Comparison of ENCODE assay signal across 1 cellular context in genomic region chr9:36575411-36575882, GRCh38.
TF ChIP-seq lines count a peak whose summit lies in the region.

No MANE protein-coding gene starts in this region.

TF ChIP-seq in HEK293, 187 proteins besides CTCF, POLR2A, EP300 and RAD21 (continued from another document and continues in another):
- TF ChIP-seq ZNF280C (tag by site-specific recombination; IDR thresholded peaks at IDR 0.05) (no peak), ZSCAN5A (tag by site-specific recombination; IDR thresholded peaks at IDR 0.05) (no peak), YY2 (tag by site-specific recombination; IDR thresholded peaks at IDR 0.05) (no peak), ZBTB20 (tag by site-specific recombination; IDR thresholded peaks at IDR 0.05) (no peak), YY1 (tag by site-specific recombination; IDR thresholded peaks at IDR 0.05) (no peak), ZFP69B (tag by site-specific recombination; IDR thresholded peaks at IDR 0.05) (no peak), SP3 (tag by site-specific recombination; IDR thresholded peaks at IDR 0.05) (no peak), ZBTB17 (tag by site-specific recombination; IDR thresholded peaks at IDR 0.05) (no peak), ZFP3 (tag by site-specific recombination; IDR thresholded peaks at IDR 0.05; ENCODE audit: low read depth) (no peak), ZFHX2 (tag by site-specific recombination; conservative IDR thresholded peaks at IDR 0.05) (no peak), HOXA7 (CRISPR knock-in tag; IDR thresholded peaks at IDR 0.05; ENCODE audit: borderline replicate concordance) (no peak), REPIN1 (tag by site-specific recombination; IDR thresholded peaks at IDR 0.05; ENCODE audit: low read depth) (no peak), ZNF391 (tag by site-specific recombination; IDR thresholded peaks at IDR 0.05; ENCODE audit: borderline replicate concordance, low read depth) (no peak), BCL11B (tag by site-specific recombination; IDR thresholded peaks at IDR 0.05; ENCODE audit: low read depth) (no peak), SCRT1 (tag by site-specific recombination; IDR thresholded peaks at IDR 0.05; ENCODE audit: borderline replicate concordance) (no peak), MEIS1 (CRISPR knock-in tag; IDR thresholded peaks at IDR 0.05; ENCODE audit: borderline replicate concordance) (peak; percentile 78; the same call in 1 of the 2 replicates), IKZF3 (tag by site-specific recombination; IDR thresholded peaks at IDR 0.05) (peak; percentile 67), ZNF549 (tag by site-specific recombination; IDR thresholded peaks at IDR 0.05) (no peak), ZNF704 (tag by site-specific recombination; IDR thresholded peaks at IDR 0.05) (no peak), ZNF302 (tag by site-specific recombination; IDR thresholded peaks at IDR 0.05; ENCODE audit: low read depth) (no peak), GLIS2 (tag by site-specific recombination; IDR thresholded peaks at IDR 0.05) (no peak), ZNF654 (tag by site-specific recombination; IDR thresholded peaks at IDR 0.05; ENCODE audit: low read depth) (no peak), ZBTB8A (tag by site-specific recombination; IDR thresholded peaks at IDR 0.05) (no peak), ZNF626 (tag by site-specific recombination; IDR thresholded peaks at IDR 0.05) (no peak), ZNF280D (tag by site-specific recombination; IDR thresholded peaks at IDR 0.05) (no peak), ZNF555 (tag by site-specific recombination; conservative IDR thresholded peaks at IDR 0.05) (no peak), ZNF292 (tag by site-specific recombination; IDR thresholded peaks at IDR 0.05; ENCODE audit: borderline replicate concordance, low read depth) (no peak), ZNF404 (tag by site-specific recombination; IDR thresholded peaks at IDR 0.05) (no peak), ZSCAN30 (tag by site-specific recombination; IDR thresholded peaks at IDR 0.05) (peak; percentile 93), ZNF837 (tag by site-specific recombination; IDR thresholded peaks at IDR 0.05) (no peak), ZNF175 (tag by site-specific recombination; IDR thresholded peaks at IDR 0.05) (no peak), TSHZ1 (tag by site-specific recombination; IDR thresholded peaks at IDR 0.05; ENCODE audit: borderline replicate concordance) (no peak), ZNF639 (tag by site-specific recombination; IDR thresholded peaks at IDR 0.05) (no peak), SALL2 (tag by site-specific recombination; IDR thresholded peaks at IDR 0.05; ENCODE audit: borderline replicate concordance) (no peak), OVOL3 (tag by site-specific recombination; IDR thresholded peaks at IDR 0.05) (no peak), ZNF350 (tag by site-specific recombination; IDR thresholded peaks at IDR 0.05) (no peak), MYNN (tag by site-specific recombination; IDR thresholded peaks at IDR 0.05; ENCODE audit: borderline replicate concordance) (no peak), ZNF558 (tag by site-specific recombination; IDR thresholded peaks at IDR 0.05) (no peak), SETDB1 (IDR thresholded peaks at IDR 0.05; ENCODE audit: insufficient read length, low read length) (no peak), ZSCAN16 (tag by site-specific recombination; IDR thresholded peaks at IDR 0.05) (no peak), ZNF776 (tag by site-specific recombination; IDR thresholded peaks at IDR 0.05; ENCODE audit: borderline replicate concordance) (no peak), ZNF23 (tag by site-specific recombination; IDR thresholded peaks at IDR 0.05; ENCODE audit: borderline replicate concordance) (no peak), ZNF416 (tag by site-specific recombination; IDR thresholded peaks at IDR 0.05) (no peak), GLIS1 (tag by site-specific recombination; IDR thresholded peaks at IDR 0.05) (no peak), ZNF560 (tag by site-specific recombination; IDR thresholded peaks at IDR 0.05; ENCODE audit: borderline replicate concordance) (no peak), KLF9 (tag by site-specific recombination; IDR thresholded peaks at IDR 0.05; ENCODE audit: low read depth) (no peak), ZNF623 (tag by site-specific recombination; IDR thresholded peaks at IDR 0.05) (no peak), ZNF548 (tag by site-specific recombination; IDR thresholded peaks at IDR 0.05) (no peak), ZNF132 (tag by site-specific recombination; IDR thresholded peaks at IDR 0.05; ENCODE audit: borderline replicate concordance) (no peak), ZNF747 (tag by site-specific recombination; IDR thresholded peaks at IDR 0.05) (no peak), ZFP41 (tag by site-specific recombination; IDR thresholded peaks at IDR 0.05; ENCODE audit: borderline replicate concordance) (no peak), KLF7 (tag by site-specific recombination; IDR thresholded peaks at IDR 0.05; ENCODE audit: borderline replicate concordance) (no peak; the same call in 1 of the 2 replicates), ZNF561 (tag by site-specific recombination; IDR thresholded peaks at IDR 0.05; ENCODE audit: borderline replicate concordance) (no peak), ZNF239 (tag by site-specific recombination; IDR thresholded peaks at IDR 0.05) (no peak), ZNF792 (tag by site-specific recombination; IDR thresholded peaks at IDR 0.05) (no peak), ZNF133 (tag by site-specific recombination; IDR thresholded peaks at IDR 0.05) (no peak), TCF7L2 (IDR thresholded peaks at IDR 0.05; ENCODE audit: borderline replicate concordance, low read depth, low read length) (no peak), KLF10 (tag by site-specific recombination; IDR thresholded peaks at IDR 0.05) (peak; percentile 47; the same call in 1 of the 2 replicates), ZNF311 (tag by site-specific recombination; IDR thresholded peaks at IDR 0.05; ENCODE audit: borderline replicate concordance) (no peak), ZNF341 (tag by site-specific recombination; IDR thresholded peaks at IDR 0.05; ENCODE audit: low read depth) (no peak), ZNF707 (tag by site-specific recombination; IDR thresholded peaks at IDR 0.05) (no peak), ZNF366 (tag by site-specific recombination; conservative IDR thresholded peaks at IDR 0.05) (peak; percentile 78), ZNF701 (tag by site-specific recombination; IDR thresholded peaks at IDR 0.05) (no peak), SCRT2 (tag by site-specific recombination; IDR thresholded peaks at IDR 0.05) (no peak), ZNF146 (tag by site-specific recombination; IDR thresholded peaks at IDR 0.05) (no peak), ZNF221 (tag by site-specific recombination; IDR thresholded peaks at IDR 0.05; ENCODE audit: borderline replicate concordance) (no peak), ZNF114 (tag by site-specific recombination; IDR thresholded peaks at IDR 0.05) (no peak), WT1 (tag by site-specific recombination; IDR thresholded peaks at IDR 0.05) (0 out of 2 replicates have a peak, but pooled peaks have one; percentile 18), ZNF768 (tag by site-specific recombination; IDR thresholded peaks at IDR 0.05) (no peak)
